In the genomic region with DNA sequence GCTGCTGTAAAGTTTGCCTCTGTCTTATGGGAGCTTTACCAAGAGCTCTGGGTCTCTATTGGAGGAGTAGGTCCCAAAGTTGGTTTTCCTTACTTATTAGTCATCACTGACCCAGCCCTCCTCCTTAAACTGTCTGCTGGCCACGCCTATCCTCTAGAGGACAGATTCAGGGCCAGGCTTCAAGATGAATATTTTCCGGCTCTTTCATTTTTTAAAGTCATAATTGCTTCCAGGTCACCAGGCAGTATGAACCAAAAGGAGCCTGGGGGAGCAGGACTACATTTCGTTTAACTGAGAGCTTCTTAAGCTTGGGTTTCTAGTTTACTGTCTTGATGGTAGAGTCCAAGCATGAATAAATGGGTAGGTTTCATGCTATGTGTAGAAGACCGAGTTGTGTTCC, we compare ENCODE assay signal across 15 cellular contexts. TPM values are rescaled to one million over a fixed set of nuclear protein-coding genes. Genes with fewer than 3 reads are reported as not detected.
DNase-seq lines count a peak whose midpoint lies in the region; ATAC-seq and TF ChIP-seq lines count a peak whose summit lies in the region.
"Had no signal": no experiment of that assay in that cellular context is flagged by ENCODE, and none has a peak within 500 bp of the region (broad histone marks: within the 10 kb centered on the region; RNA-seq: fewer than 3 reads in every experiment).

No MANE protein-coding gene starts in this region.

- H3K4me3 ChIP-seq in HEK293 (ENCODE audit: low read depth, low read length) (no peak overlapping the region), brain microvascular endothelial cell (ENCODE audit: low read depth, low read length) (no peak overlapping the region), left lung (no peak overlapping the region), gastrocnemius medialis (no peak overlapping the region)

- intact Hi-C loops in left lung (cut with DNase I) (no loop called here), gastrocnemius medialis (cut with DNase I; ENCODE audit: low total_unique reads) (no loop called here)
- intact Hi-C loops in activated CD4-positive, alpha-beta memory T cell treated with anti-CD3 and anti-CD28 coated beads for 36 hours (cut with micrococcal nuclease), result no loop called here

- ATAC-seq in left lung, result peak; percentile 91
- ATAC-seq in gastrocnemius medialis, result no peak
- ATAC-seq: left lobe of liver; stimulated activated memory B cell treated with anti-CD40 and anti-IgM and Interleukin-4, amounts not matched to agents 10 μg/mL and 1 μg/mL and 100 μg/mL, for 72 hours; T-cell had no signal

- DNase-seq in AG08395 (ENCODE audit: low spot score) (peak; percentile 80), brain microvascular endothelial cell (peak; percentile 10), left lung (no peak), NCI-H128 (lab: John Stamatoyannopoulos, UW; ENCODE audit: unreplicated experiment) (no peak), gastrocnemius medialis (no peak), DMS114 treated with DMSO at 0.1 percent for 48 hours (lab: John Stamatoyannopoulos, UW; ENCODE audit: unreplicated experiment) (no peak)
- DNase-seq in activated CD4-positive, alpha-beta memory T cell treated with anti-CD3 and anti-CD28 coated beads for 36 hours, result no peak
- DNase-seq: activated gamma-delta T cell treated with Interleukin-2 at 50 U/mL for 16 hours; CD8-positive, alpha-beta memory T cell; glutamatergic neuron; NCI-H2029; T-cell had no signal

- no peak overlapping the region for H3K4me3 Mint-ChIP-seq in activated CD4-positive, alpha-beta memory T cell treated with anti-CD3 and anti-CD28 coated beads for 36 hours
- H3K4me3 Mint-ChIP-seq: CD8-positive, alpha-beta memory T cell; stimulated activated memory B cell treated with anti-CD40 and anti-IgM and Interleukin-4, amounts not matched to agents 10 μg/mL and 1 μg/mL and 100 μg/mL, for 72 hours; T-cell had no signal

- H3K27ac Mint-ChIP-seq in activated CD4-positive, alpha-beta memory T cell treated with anti-CD3 and anti-CD28 coated beads for 36 hours, result no peak overlapping the region
- H3K27ac Mint-ChIP-seq: stimulated activated memory B cell treated with anti-CD40 and anti-IgM and Interleukin-4, amounts not matched to agents 10 μg/mL and 1 μg/mL and 100 μg/mL, for 72 hours had no signal

- H3K27ac ChIP-seq in HEK293 (ENCODE audit: extremely low read depth, low read depth, low read length) (no peak overlapping the region), brain microvascular endothelial cell (no peak overlapping the region), left lung (peak overlapping the region in 1 of 2 donors; percentile 81), gastrocnemius medialis (peak overlapping the region in 1 of 4 donors; percentile 9)

- H3K36me3 ChIP-seq in HEK293 (ENCODE audit: control insufficient read depth in 2 of 2, insufficient read depth in 1 of 2, low read length in 2 of 2) (peaks cover 3% of the 10 kb centered on the region in 2 experiments; a peak in 2 of 3 replicates), brain microvascular endothelial cell (replicated peaks) (no peaks in the 10 kb centered on the region), left lung (no peaks in the 10 kb centered on the region), gastrocnemius medialis (no peaks in the 10 kb centered on the region)

- H3K36me3 Mint-ChIP-seq in activated CD4-positive, alpha-beta memory T cell treated with anti-CD3 and anti-CD28 coated beads for 36 hours, result no peaks in the 10 kb centered on the region
- H3K36me3 Mint-ChIP-seq: T-cell had no signal

- H3K4me1 ChIP-seq in HEK293 (ENCODE audit: control insufficient read depth, insufficient read depth, low read length), result no peaks in the 10 kb centered on the region
- H3K4me1 ChIP-seq in left lung, result peaks cover 0 to 7% of the 10 kb centered on the region in 2 donors
- H3K4me1 ChIP-seq in gastrocnemius medialis, result no peaks in the 10 kb centered on the region

- POLR2A ChIA-PET in HEK293 (lab: Yijun Ruan, JAX), result interaction anchor here (0.6 kb wide), 1 partner anchor 57 kb away, joined by 3 read pairs; no protein-coding TSS in a partner anchor
- POLR2A ChIA-PET in activated CD4-positive, alpha-beta memory T cell treated with anti-CD3 and anti-CD28 coated beads for 36 hours (lab: Charles Lee), result no interaction called here

- H3K27me3 ChIP-seq in brain microvascular endothelial cell (replicated peaks), result no peaks in the 10 kb centered on the region
- H3K27me3 ChIP-seq in left lung, result no peaks in the 10 kb centered on the region
- H3K27me3 ChIP-seq in gastrocnemius medialis, result no peaks in the 10 kb centered on the region

- H3K27me3 Mint-ChIP-seq in activated CD4-positive, alpha-beta memory T cell treated with anti-CD3 and anti-CD28 coated beads for 36 hours, result no peaks in the 10 kb centered on the region
- H3K27me3 Mint-ChIP-seq: stimulated activated memory B cell treated with anti-CD40 and anti-IgM and Interleukin-4, amounts not matched to agents 10 μg/mL and 1 μg/mL and 100 μg/mL, for 72 hours had no signal

- TF ChIP-seq POLR2A in gastrocnemius medialis (IDR thresholded peaks at IDR 0.05), result no peak

- H3K9me3 ChIP-seq in HEK293 (ENCODE audit: control insufficient read depth, insufficient read depth, low read depth, low read length) (no peaks in the 10 kb centered on the region), left lung (no peaks in the 10 kb centered on the region), gastrocnemius medialis (no peaks in the 10 kb centered on the region)

- TF ChIP-seq CTCF in HEK293 (tag by site-specific recombination; IDR thresholded peaks at IDR 0.05) (no peak), brain microvascular endothelial cell (IDR thresholded peaks at IDR 0.05; ENCODE audit: low read depth, low read length, missing control alignments) (no peak), left lung (IDR thresholded peaks at IDR 0.05) (no peak), gastrocnemius medialis (IDR thresholded peaks at IDR 0.05 in 4 of 5, conservative IDR thresholded peaks at IDR 0.05 in 1 of 5) (no peak)

- no peaks in the 10 kb centered on the region for H3K9me3 Mint-ChIP-seq in activated CD4-positive, alpha-beta memory T cell treated with anti-CD3 and anti-CD28 coated beads for 36 hours
- H3K9me3 Mint-ChIP-seq: CD8-positive, alpha-beta memory T cell; stimulated activated memory B cell treated with anti-CD40 and anti-IgM and Interleukin-4, amounts not matched to agents 10 μg/mL and 1 μg/mL and 100 μg/mL, for 72 hours; T-cell had no signal

- CTCF ChIA-PET in HEK293 (lab: Yijun Ruan, JAX), result interaction anchor here (0.8 to 1.1 kb wide), 2 partner anchors 32 to 55 kb away, joined by 3 to 4 read pairs; no protein-coding TSS in a partner anchor
- CTCF ChIA-PET in activated CD4-positive, alpha-beta memory T cell treated with anti-CD3 and anti-CD28 coated beads for 36 hours (lab: Charles Lee), result no interaction called here

- peaks cover 5% of the 10 kb centered on the region for H3K4me1 Mint-ChIP-seq in activated CD4-positive, alpha-beta memory T cell treated with anti-CD3 and anti-CD28 coated beads for 36 hours (ENCODE audit: low read depth)

- in situ Hi-C loops in brain microvascular endothelial cell (cut with HindIII; ENCODE audit: low pct_ligation_motif_present, low sequenced_read_pairs), result no loop called here
- in situ Hi-C loops in gastrocnemius medialis (cut with MboI; ENCODE audit: low sequenced_read_pairs in 4 of 4), result no loop called here

TF ChIP-seq in HEK293, 187 proteins besides CTCF, POLR2A, EP300 and RAD21:
- TF ChIP-seq, protein P1, sequence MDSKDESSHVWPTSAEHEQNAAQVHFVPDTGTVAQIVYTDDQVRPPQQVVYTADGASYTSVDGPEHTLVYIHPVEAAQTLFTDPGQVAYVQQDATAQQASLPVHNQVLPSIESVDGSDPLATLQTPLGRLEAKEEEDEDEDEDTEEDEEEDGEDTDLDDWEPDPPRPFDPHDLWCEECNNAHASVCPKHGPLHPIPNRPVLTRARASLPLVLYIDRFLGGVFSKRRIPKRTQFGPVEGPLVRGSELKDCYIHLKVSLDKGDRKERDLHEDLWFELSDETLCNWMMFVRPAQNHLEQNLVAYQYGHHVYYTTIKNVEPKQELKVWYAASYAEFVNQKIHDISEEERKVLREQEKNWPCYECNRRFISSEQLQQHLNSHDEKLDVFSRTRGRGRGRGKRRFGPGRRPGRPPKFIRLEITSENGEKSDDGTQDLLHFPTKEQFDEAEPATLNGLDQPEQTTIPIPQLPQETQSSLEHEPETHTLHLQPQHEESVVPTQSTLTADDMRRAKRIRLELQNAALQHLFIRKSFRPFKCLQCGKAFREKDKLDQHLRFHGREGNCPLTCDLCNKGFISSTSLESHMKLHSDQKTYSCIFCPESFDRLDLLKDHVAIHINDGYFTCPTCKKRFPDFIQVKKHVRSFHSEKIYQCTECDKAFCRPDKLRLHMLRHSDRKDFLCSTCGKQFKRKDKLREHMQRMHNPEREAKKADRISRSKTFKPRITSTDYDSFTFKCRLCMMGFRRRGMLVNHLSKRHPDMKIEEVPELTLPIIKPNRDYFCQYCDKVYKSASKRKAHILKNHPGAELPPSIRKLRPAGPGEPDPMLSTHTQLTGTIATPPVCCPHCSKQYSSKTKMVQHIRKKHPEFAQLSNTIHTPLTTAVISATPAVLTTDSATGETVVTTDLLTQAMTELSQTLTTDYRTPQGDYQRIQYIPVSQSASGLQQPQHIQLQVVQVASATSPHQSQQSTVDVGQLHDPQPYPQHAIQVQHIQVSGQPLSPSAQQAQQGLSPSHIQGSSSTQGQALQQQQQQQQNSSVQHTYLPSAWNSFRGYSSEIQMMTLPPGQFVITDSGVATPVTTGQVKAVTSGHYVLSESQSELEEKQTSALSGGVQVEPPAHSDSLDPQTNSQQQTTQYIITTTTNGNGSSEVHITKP (tag by site-specific recombination; IDR thresholded peaks at IDR 0.05), result peak; percentile 63
- TF ChIP-seq ZNF792 (tag by site-specific recombination; IDR thresholded peaks at IDR 0.05) (no peak), KLF1 (tag by site-specific recombination; IDR thresholded peaks at IDR 0.05) (peak; percentile 58)

RNA-seq across cellular contexts. Expression of a gene that starts 13.7 kb away (rescaled TPM):
- total RNA-seq in left lung, result 10 to 100 TPM; 12.1 to 14.3 TPM
- 10 to 100 TPM in 1 of 2 experiments, 1 to 10 TPM in 1; 9.2 to 10.5 TPM for total RNA-seq in activated CD4-positive, alpha-beta memory T cell treated with anti-CD3 and anti-CD28 coated beads for 36 hours
- 1 to 10 TPM; 1.1 to 3.6 (median 2.4) TPM for total RNA-seq in gastrocnemius medialis

Comparison
In these comparisons a context has a peak if more than half of its experiments do, and no peak if none do; other contexts are left out.
1. DNase-seq: peak in AG08395 (single experiment) and brain microvascular endothelial cell (single experiment); none in left lung (0 of 2), activated CD4-positive, alpha-beta memory T cell treated with anti-CD3 and anti-CD28 coated beads for 36 hours (single experiment), NCI-H128 (single experiment), gastrocnemius medialis (0 of 2) and DMS114 treated with DMSO at 0.1 percent for 48 hours (single experiment).